In the genomic region with DNA sequence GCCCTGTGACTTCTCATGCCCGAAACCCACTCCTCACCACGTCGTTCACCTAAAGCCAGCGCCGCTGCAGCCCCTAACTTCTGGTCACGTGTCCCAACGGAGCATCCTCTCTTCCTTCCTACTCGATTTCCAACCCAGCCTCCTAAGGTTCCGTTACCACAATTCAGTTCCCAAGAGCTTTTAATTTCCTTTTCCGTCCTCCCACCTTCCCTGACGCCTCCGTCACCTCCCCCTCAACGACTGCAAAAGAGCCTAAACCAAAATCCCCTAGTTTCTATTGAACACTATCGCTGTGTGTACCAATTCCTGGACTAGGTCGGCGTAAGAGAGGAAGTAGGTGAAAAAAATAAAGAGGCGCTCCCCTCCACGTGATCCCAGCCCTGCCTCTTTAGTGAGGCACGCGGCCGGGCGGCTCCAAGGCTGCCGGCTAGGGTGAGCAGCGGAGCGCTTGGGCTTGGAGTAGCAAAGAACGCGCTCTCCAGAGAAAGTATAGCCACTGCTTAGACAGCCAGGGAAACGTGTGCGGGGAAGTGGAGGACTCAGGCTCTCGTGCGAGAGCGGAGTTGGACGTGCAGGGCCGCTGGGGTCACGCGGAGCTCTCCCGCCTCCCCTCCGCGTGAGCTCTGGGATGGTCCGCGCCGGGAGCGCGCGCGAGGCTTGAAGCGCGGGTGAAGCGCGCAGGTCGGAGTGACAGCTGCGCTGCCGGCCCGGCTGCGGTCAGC, we compare ENCODE assay signal across 8 cellular contexts. TPM values are rescaled to one million over a fixed set of nuclear protein-coding genes. Genes with fewer than 3 reads are reported as not detected.
DNase-seq lines count a peak whose midpoint lies in the region; ATAC-seq, FAIRE-seq and TF ChIP-seq lines count a peak whose summit lies in the region.

CENPP (plus strand) TSS at position 685 of the 722 bp plus-strand sequence.
NOL8 (minus strand) TSS at position 82 of the 722 bp plus-strand sequence. CDS start 1,189 bp downstream, outside the sequence.

- TF ChIP-seq CTCF in BJ (IDR thresholded peaks at IDR 0.05; ENCODE audit: insufficient read depth, low read depth, low read length) = no peak

- peak; percentile 85 for ATAC-seq in HG03442 (IDR thresholded peaks at IDR 0.05; ENCODE audit: unreplicated experiment)

- H3K27ac ChIP-seq in cingulate gyrus (ENCODE audit: low read depth, low read length) = peak within 1 kb of the TSS; percentile 100

- no peaks in the 10 kb centered on the region; the same call in 1 of the 2 replicates for H3K36me3 ChIP-seq in BJ (ENCODE audit: control insufficient read depth, insufficient read depth, low read length)

- DNase-seq in BJ (ENCODE audit: low read depth) (peak; percentile 42), GM19239 (ENCODE audit: insufficient read length, low spot score) (peak; percentile 69), NCI-H510A treated with DMSO at 0.1 percent for 48 hours (lab: John Stamatoyannopoulos, UW) (peak; percentile 95), kidney glomerular epithelial cell (lab: John Stamatoyannopoulos, UW) (peak; percentile 91)
- peak; percentile 79 to 85 for DNase-seq in activated CD4-positive, alpha-beta T cell treated with anti-CD3 and anti-CD28 coated beads for 4 hours
- peak; percentile 41 to 57 for DNase-seq in stimulated activated CD4-positive, alpha-beta T cell treated with anti-CD3 and anti-CD28 coated beads, Interleukin-1b, Interleukin-23, amount 100 ng/mL, for 1 hour (ENCODE audit: low read depth in 2 of 2)

- FAIRE-seq in GM19239 (lab: Jason Lieb, UNC) = peak; percentile 91

- H3K27me3 ChIP-seq in BJ (ENCODE audit: control insufficient read depth, insufficient read depth, low read length) = no peaks in the 10 kb centered on the region

- POLR2A ChIA-PET in BJ (lab: Charles Lee) = interaction anchor here (0.6 kb wide), 1 partner anchor 236 kb away, joined by 3 read pairs; no protein-coding TSS in a partner anchor

- H3K4me3 ChIP-seq in BJ (ENCODE audit: low read depth, low read length) = peak within 1 kb of the TSS; percentile 64

- CTCF ChIA-PET in BJ (lab: Yijun Ruan, JAX) = interaction anchor here (1.1 to 2.9 kb wide), 8 partner anchors 8 to 466 kb away, joined by 3 to 19 read pairs (median 6); no protein-coding TSS in a partner anchor

RNA-seq across cellular contexts. Expression of gene CENPP, which starts in this region (rescaled TPM):
- 1.3 and 2.3 TPM in 2 replicates for polyA plus RNA-seq in BJ (2011; rRNA removed)
- polyA minus RNA-seq in BJ (2011; rRNA and poly(A)+ RNA removed) = 0.71 and 0.77 TPM in 2 replicates

RNA-seq across cellular contexts. Expression of gene NOL8, which starts in this region (rescaled TPM):
- 8.8 and 17.3 TPM in 2 replicates for polyA plus RNA-seq in BJ (2011; rRNA removed)
- 9.4 and 12.4 TPM in 2 replicates for polyA minus RNA-seq in BJ (2011; rRNA and poly(A)+ RNA removed)

Comparison
In these comparisons a context has a peak if more than half of its experiments do, and no peak if none do; other contexts are left out.
1. Peak in every context shown above with its lines: DNase-seq, ATAC-seq, H3K4me3 ChIP-seq and H3K27ac ChIP-seq.
2. DNase-seq: peak in every context shown above with its lines; median percentile 95 in NCI-H510A treated with DMSO at 0.1 percent for 48 hours; 91 in kidney glomerular epithelial cell; 82 in activated CD4-positive, alpha-beta T cell treated with anti-CD3 and anti-CD28 coated beads for 4 hours; 69 in GM19239; 49 in stimulated activated CD4-positive, alpha-beta T cell treated with anti-CD3 and anti-CD28 coated beads, Interleukin-1b, Interleukin-23, amount 100 ng/mL, for 1 hour; 42 in BJ.